Comparison of ENCODE assay signal across 13 cellular contexts in the genomic region with DNA sequence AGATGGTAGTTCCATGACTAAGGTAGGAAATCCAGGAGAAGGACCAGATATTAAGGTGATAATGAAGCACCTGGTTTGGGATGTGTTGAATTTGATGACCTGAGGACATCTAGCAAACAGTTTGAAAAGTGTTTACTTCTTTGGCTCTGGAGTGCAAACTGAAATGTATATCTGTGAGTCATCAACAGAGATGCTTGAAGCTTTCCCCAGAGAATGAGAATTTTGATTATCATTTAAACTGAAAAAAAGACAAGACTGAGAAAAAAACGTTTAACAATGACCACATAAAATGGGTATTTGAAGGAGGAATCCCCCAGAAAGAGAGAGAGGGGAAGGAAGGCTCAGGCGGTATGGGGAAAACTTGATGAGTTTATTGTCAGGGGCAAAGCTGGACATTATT.
"Had no signal": no experiment of that assay in that cellular context is flagged by ENCODE, and none has a peak within 500 bp of the region (broad histone marks: within the 10 kb centered on the region; RNA-seq: fewer than 3 reads in every experiment).

No MANE protein-coding gene starts in this region.

- H3K4me1 Mint-ChIP-seq: activated naive CD8-positive, alpha-beta T cell treated with anti-CD3 and anti-CD28 coated beads, Interleukin-2, amount 50 U/mL, for 24 hours; WTC11 had no signal

- H3K27ac ChIP-seq: heart right ventricle, neural progenitor cell, pancreas, thyroid gland had no signal

- H3K27me3 Mint-ChIP-seq: activated naive CD8-positive, alpha-beta T cell treated with anti-CD3 and anti-CD28 coated beads, Interleukin-2, amount 50 U/mL, for 24 hours; dendritic cell treated with granulocyte-macrophage colony-stimulating factor and Interleukin-4, amounts not matched to agents 40 ng/mL and 50 ng/mL, for 4 days had no signal

- H3K27ac Mint-ChIP-seq: activated naive CD8-positive, alpha-beta T cell treated with anti-CD3 and anti-CD28 coated beads, Interleukin-2, amount 50 U/mL, for 24 hours; activated T-helper 1 cell treated with anti-CD3 and anti-CD28 coated beads, Interleukin-12 subunit alpha, Interleukin-12 subunit beta, Interleukin-2, Interleukin-4 antibody, amounts not matched to agents 30 ng/mL and 10 ng/mL and 1 ng/mL, durations not matched to agents 14 hours and 24 hours and 36 hours; dendritic cell treated with granulocyte-macrophage colony-stimulating factor and Interleukin-4, amounts not matched to agents 40 ng/mL and 50 ng/mL, for 4 days; effector memory CD8-positive, alpha-beta T cell; neural progenitor cell; T-helper 1 cell treated with Interleukin-12 subunit alpha and Interleukin-12 subunit beta and Interleukin-4 antibody, amounts not matched to agents 30 μg/mL and 1 μg/mL, for 36 hours; WTC11 had no signal

- H3K9me3 ChIP-seq: pancreas, thyroid gland had no signal

- H3K4me3 Mint-ChIP-seq: activated naive CD8-positive, alpha-beta T cell treated with anti-CD3 and anti-CD28 coated beads, Interleukin-2, amount 50 U/mL, for 24 hours; activated T-helper 1 cell treated with anti-CD3 and anti-CD28 coated beads, Interleukin-12 subunit alpha, Interleukin-12 subunit beta, Interleukin-2, Interleukin-4 antibody, amounts not matched to agents 30 ng/mL and 10 ng/mL and 1 ng/mL, durations not matched to agents 14 hours and 24 hours and 36 hours; dendritic cell treated with granulocyte-macrophage colony-stimulating factor and Interleukin-4, amounts not matched to agents 40 ng/mL and 50 ng/mL, for 4 days; effector memory CD8-positive, alpha-beta T cell; neural progenitor cell; T-helper 1 cell treated with Interleukin-12 subunit alpha and Interleukin-12 subunit beta and Interleukin-4 antibody, amounts not matched to agents 30 μg/mL and 1 μg/mL, for 36 hours; WTC11 had no signal

- DNase-seq: activated CD4-positive, alpha-beta T cell treated with anti-CD3 and anti-CD28 coated beads for 48 hours; activated naive CD4-positive, alpha-beta T cell treated with Interleukin-2 at 50 U/mL for 16 hours; activated naive CD8-positive, alpha-beta T cell treated with anti-CD3 and anti-CD28 coated beads, Interleukin-2, amount 50 U/mL, for 24 hours; effector memory CD8-positive, alpha-beta T cell; heart right ventricle; left ventricle myocardium superior; pancreas; thyroid gland had no signal

- H3K4me3 ChIP-seq: heart right ventricle, neural progenitor cell, pancreas, thyroid gland had no signal

- ATAC-seq: activated naive CD8-positive, alpha-beta T cell treated with anti-CD3 and anti-CD28 coated beads, Interleukin-2, amount 50 U/mL, for 24 hours; effector memory CD8-positive, alpha-beta T cell; heart right ventricle; left ventricle myocardium superior; pancreas; WTC11 had no signal

- H3K27me3 ChIP-seq: heart right ventricle, neural progenitor cell, pancreas, thyroid gland had no signal

- H3K4me1 ChIP-seq: heart right ventricle, neural progenitor cell, thyroid gland had no signal

- H3K36me3 ChIP-seq: heart right ventricle, neural progenitor cell, pancreas, thyroid gland had no signal
